ENCODE assay signal across 4 cellular contexts in the genomic region with DNA sequence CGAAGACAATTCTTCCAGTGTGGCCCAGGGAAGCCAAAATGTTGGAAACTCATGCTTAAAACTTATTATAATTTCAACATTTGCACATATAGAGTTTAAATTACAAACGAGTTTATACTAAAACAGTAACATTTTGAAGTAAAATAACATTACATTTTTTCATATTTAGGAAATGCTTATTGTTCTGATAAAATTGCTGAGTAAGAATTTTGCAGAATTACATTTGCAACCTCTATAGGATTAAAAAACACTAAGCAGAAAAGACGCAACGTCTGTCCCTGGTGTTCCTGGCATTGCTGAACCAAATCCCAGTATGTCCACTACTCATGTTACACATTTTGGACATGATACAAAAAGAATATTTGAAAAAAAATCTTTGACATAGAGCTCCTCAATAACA.
TF ChIP-seq lines count a peak whose summit lies in the region.

No MANE protein-coding gene starts in this region.

TF ChIP-seq in HepG2, 621 proteins besides CTCF, POLR2A, EP300 and RAD21:
- TF ChIP-seq MAFF (IDR thresholded peaks at IDR 0.05; ENCODE audit: low read depth, low read length) (peak; percentile 91), ZNF761 (CRISPR knock-in tag; conservative IDR thresholded peaks at IDR 0.05) (no peak), ADNP (CRISPR knock-in tag; IDR thresholded peaks at IDR 0.05) (no peak), TBX3 (IDR thresholded peaks at IDR 0.05; ENCODE audit: borderline replicate concordance) (no peak), MAFK (conservative IDR thresholded peaks at IDR 0.05 in 1 of 2, IDR thresholded peaks at IDR 0.05 in 1 of 2; ENCODE audit: low read length in 2 of 2) (peak; percentile 82 to 95)

TF ChIP-seq in A549, 52 proteins besides CTCF, POLR2A, EP300 and RAD21:
- TF ChIP-seq, protein P1, sequence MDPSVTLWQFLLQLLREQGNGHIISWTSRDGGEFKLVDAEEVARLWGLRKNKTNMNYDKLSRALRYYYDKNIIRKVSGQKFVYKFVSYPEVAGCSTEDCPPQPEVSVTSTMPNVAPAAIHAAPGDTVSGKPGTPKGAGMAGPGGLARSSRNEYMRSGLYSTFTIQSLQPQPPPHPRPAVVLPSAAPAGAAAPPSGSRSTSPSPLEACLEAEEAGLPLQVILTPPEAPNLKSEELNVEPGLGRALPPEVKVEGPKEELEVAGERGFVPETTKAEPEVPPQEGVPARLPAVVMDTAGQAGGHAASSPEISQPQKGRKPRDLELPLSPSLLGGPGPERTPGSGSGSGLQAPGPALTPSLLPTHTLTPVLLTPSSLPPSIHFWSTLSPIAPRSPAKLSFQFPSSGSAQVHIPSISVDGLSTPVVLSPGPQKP (IDR thresholded peaks at IDR 0.05; ENCODE audit: low read depth, low read length) = no peak
- TF ChIP-seq MAFK (IDR thresholded peaks at IDR 0.05; ENCODE audit: partially characterized antibody) = peak; percentile 79

TF ChIP-seq in IMR-90, 13 proteins besides CTCF, POLR2A, EP300 and RAD21:
- TF ChIP-seq CEBPB (IDR thresholded peaks at IDR 0.05; ENCODE audit: low read depth, low read length) = no peak
- no peak for TF ChIP-seq CHD1 (IDR thresholded peaks at IDR 0.05; ENCODE audit: low read depth, low read length)
- TF ChIP-seq BHLHE40 (IDR thresholded peaks at IDR 0.05; ENCODE audit: low read depth, low read length) = no peak
- TF ChIP-seq MAFK (IDR thresholded peaks at IDR 0.05; ENCODE audit: low read depth, low read length) = peak; percentile 84
- no peak for TF ChIP-seq SMC3 (IDR thresholded peaks at IDR 0.05; ENCODE audit: low read depth, low read length)
- no peak for TF ChIP-seq RCOR1 (IDR thresholded peaks at IDR 0.05; ENCODE audit: insufficient replicate concordance, low read length)

TF ChIP-seq in K562, 482 proteins besides CTCF, POLR2A, EP300 and RAD21:
- TF ChIP-seq ZNF316 (IDR thresholded peaks at IDR 0.05) (peak; percentile 56; the same call in 1 of the 2 replicates), XRCC4 (IDR thresholded peaks at IDR 0.05; ENCODE audit: extremely low read depth, insufficient read depth, insufficient read length) (no peak), ZNF707 (CRISPR knock-in tag; conservative IDR thresholded peaks at IDR 0.05) (no peak), MAFF (IDR thresholded peaks at IDR 0.05; ENCODE audit: low read length) (peak; percentile 36; the same call in 1 of the 2 replicates), ZNF263 (CRISPR knock-in tag; IDR thresholded peaks at IDR 0.05; ENCODE audit: borderline replicate concordance) (no peak), PYGO2 (tag; IDR thresholded peaks at IDR 0.05) (no peak)
- TF ChIP-seq, protein P2, sequence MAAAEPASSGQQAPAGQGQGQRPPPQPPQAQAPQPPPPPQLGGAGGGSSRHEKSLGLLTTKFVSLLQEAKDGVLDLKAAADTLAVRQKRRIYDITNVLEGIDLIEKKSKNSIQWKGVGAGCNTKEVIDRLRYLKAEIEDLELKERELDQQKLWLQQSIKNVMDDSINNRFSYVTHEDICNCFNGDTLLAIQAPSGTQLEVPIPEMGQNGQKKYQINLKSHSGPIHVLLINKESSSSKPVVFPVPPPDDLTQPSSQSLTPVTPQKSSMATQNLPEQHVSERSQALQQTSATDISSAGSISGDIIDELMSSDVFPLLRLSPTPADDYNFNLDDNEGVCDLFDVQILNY (CRISPR knock-in tag; IDR thresholded peaks at IDR 0.05) = no peak
TF ChIP-seq in K562: peak in this region for 2.
